ENCODE assay signal across 12 cellular contexts in genomic region chr20:31815408-31816188, GRCh38. TPM values are rescaled to one million over a fixed set of nuclear protein-coding genes. Genes with fewer than 3 reads are reported as not detected.
A peak's percentile ranks its signal among the peaks of the same experiment; 100 is the strongest.
DNase-seq lines count a peak whose midpoint lies in the region; ATAC-seq and TF ChIP-seq lines count a peak whose summit lies in the region.
"Had no signal": no experiment of that assay in that cellular context is flagged by ENCODE, and none has a peak within 500 bp of the region (broad histone marks: within the 10 kb centered on the region; RNA-seq: fewer than 3 reads in every experiment).

No MANE protein-coding gene starts in this region.

- H3K27ac ChIP-seq in GM23248 (no peak overlapping the region), layer of hippocampus (ENCODE audit: low read depth, low read length) (peak overlapping the region; percentile 46)
- H3K27ac ChIP-seq: parathyroid adenoma had no signal

- no peaks in the 10 kb centered on the region for H4K20me1 ChIP-seq in GM23248 (ENCODE audit: insufficient read depth)

- no peaks in the 10 kb centered on the region for H3K36me3 ChIP-seq in GM23248 (ENCODE audit: low read depth)

- 32% methylated on average over 9 of the region's 9 CpGs for WGBS in GM23248 (ENCODE audit: low coverage in 1 of 2, low lambda C conversion rate in 2 of 2, missing lambda C conversion rate in 2 of 2), 2 experiments

- H3K9ac ChIP-seq in GM23248 = no peak overlapping the region
- H3K9ac ChIP-seq: parathyroid adenoma had no signal

- peak; percentile 7 for ATAC-seq in SK-N-SH treated with all-trans-retinoic acid at 6 μM for 48 hours
- ATAC-seq in GM21528 (IDR thresholded peaks at IDR 0.05; ENCODE audit: low FRiP score, unreplicated experiment) = no peak

- no peak overlapping the region for H3K4me2 ChIP-seq in GM23248 (ENCODE audit: unreplicated experiment)

- no peaks in the 10 kb centered on the region for H3K27me3 ChIP-seq in GM23248 (replicated peaks; ENCODE audit: insufficient read depth)
- peaks cover 2% of the 10 kb centered on the region for H3K27me3 ChIP-seq in layer of hippocampus (ENCODE audit: control insufficient read depth, insufficient read depth, low read length)

- DNase-seq in AG08396 (ENCODE audit: low spot score) = peak; percentile 48
- peak; percentile 47 for DNase-seq in GM23248
- no peak for DNase-seq in SW480 (ENCODE audit: low spot score)
- DNase-seq in EL = no peak
- DNase-seq in KG1 (lab: John Stamatoyannopoulos, UW) = no peak
- DNase-seq: activated CD4-positive, alpha-beta T cell treated with anti-CD3 and anti-CD28 coated beads, Interleukin-2, amount 10 ng/mL, durations not matched to agents 7 days and 5 days; SIG-M5 had no signal

- no peak overlapping the region for H2AFZ ChIP-seq in GM23248
- H2AFZ ChIP-seq: parathyroid adenoma had no signal

- peaks cover 10% of the 10 kb centered on the region for H3K4me1 ChIP-seq in GM23248 (ENCODE audit: insufficient read depth)

- H3K9me2 ChIP-seq in GM23248 (ENCODE audit: insufficient read depth) = no peaks in the 10 kb centered on the region

- no peaks in the 10 kb centered on the region for H3K79me2 ChIP-seq in GM23248 (ENCODE audit: insufficient read depth)
- H3K79me2 ChIP-seq: parathyroid adenoma had no signal

- peaks cover 9% of the 10 kb centered on the region for H3F3A ChIP-seq in GM23248 (ENCODE audit: insufficient read depth)

- no peak overlapping the region for H3K4me3 ChIP-seq in GM23248

- H3K9me3 ChIP-seq in GM23248 (ENCODE audit: low read depth) = no peaks in the 10 kb centered on the region

- in situ Hi-C loops in GM23248 (cut with MboI) = no loop called here

TF ChIP-seq in SK-N-SH treated with all-trans-retinoic acid at 6 μM for 48 hours, 23 proteins besides CTCF, POLR2A, EP300 and RAD21:
- no peak for TF ChIP-seq RARB (CRISPR knock-in tag; IDR thresholded peaks at IDR 0.05)
- TF ChIP-seq CSRNP3 (CRISPR knock-in tag; IDR thresholded peaks at IDR 0.05) = no peak
- TF ChIP-seq ZNF70 (CRISPR knock-in tag; IDR thresholded peaks at IDR 0.05) = no peak
- TF ChIP-seq TCF4 (CRISPR knock-in tag; IDR thresholded peaks at IDR 0.05; ENCODE audit: borderline replicate concordance) = no peak
- TF ChIP-seq ESRRG (CRISPR knock-in tag; IDR thresholded peaks at IDR 0.05) = no peak
- no peak for TF ChIP-seq ZNF8 (CRISPR knock-in tag; IDR thresholded peaks at IDR 0.05)
- no peak for TF ChIP-seq CREB5 (CRISPR knock-in tag; IDR thresholded peaks at IDR 0.05; ENCODE audit: low read depth)
- no peak for TF ChIP-seq ZFP30 (CRISPR knock-in tag; IDR thresholded peaks at IDR 0.05)
- TF ChIP-seq PATZ1 (CRISPR knock-in tag; IDR thresholded peaks at IDR 0.05; ENCODE audit: borderline replicate concordance) = no peak
- TF ChIP-seq ISL1 (CRISPR knock-in tag; IDR thresholded peaks at IDR 0.05) = no peak
- no peak for TF ChIP-seq POU6F1 (CRISPR knock-in tag; IDR thresholded peaks at IDR 0.05; ENCODE audit: borderline replicate concordance, low read depth)
- TF ChIP-seq SNAI2 (CRISPR knock-in tag; IDR thresholded peaks at IDR 0.05) = no peak
TF ChIP-seq in SK-N-SH treated with all-trans-retinoic acid at 6 μM for 48 hours: peak in this region for 0.

RNA-seq across cellular contexts. Expression of gene MYLK2, which starts 3.6 kb away (rescaled TPM):
- total RNA-seq in GM23248 (2014; rRNA removed; shearing (Covaris generic)) = 0.63 TPM in 1 of 2 replicates, not detected in the other
- polyA plus RNA-seq in GM23248 (2016; fragmentation: Nextera tagmentation; extraction: Ambion mirVana) = not detected in 2 replicates
- total RNA-seq: ureter had no signal

RNA-seq across cellular contexts. Expression of gene FOXS1, which starts 29.8 kb away (rescaled TPM):
- not detected in 2 replicates for total RNA-seq in GM23248 (2014; rRNA removed; shearing (Covaris generic))
- not detected in 2 replicates for polyA plus RNA-seq in GM23248 (2016; fragmentation: Nextera tagmentation; extraction: Ambion mirVana)
- total RNA-seq: activated CD4-positive, alpha-beta T cell treated with anti-CD3 and anti-CD28 coated beads, Interleukin-2, amount 10 ng/mL, durations not matched to agents 7 days and 5 days; ureter had no signal

RNA-seq across cellular contexts. Expression of gene DUSP15, which starts 54.7 kb away (rescaled TPM):
- total RNA-seq in GM23248 (2014; rRNA removed; shearing (Covaris generic)) = not detected in 2 replicates
- not detected in 2 replicates for polyA plus RNA-seq in GM23248 (2016; fragmentation: Nextera tagmentation; extraction: Ambion mirVana)
- total RNA-seq: activated CD4-positive, alpha-beta T cell treated with anti-CD3 and anti-CD28 coated beads, Interleukin-2, amount 10 ng/mL, durations not matched to agents 7 days and 5 days had no signal

RNA-seq across cellular contexts. Expression of gene TTLL9, which starts 54.8 kb away (rescaled TPM):
- total RNA-seq in GM23248 (2014; rRNA removed; shearing (Covaris generic)) = not detected in 2 replicates
- polyA plus RNA-seq in GM23248 (2016; fragmentation: Nextera tagmentation; extraction: Ambion mirVana) = not detected in 2 replicates
- total RNA-seq: activated CD4-positive, alpha-beta T cell treated with anti-CD3 and anti-CD28 coated beads, Interleukin-2, amount 10 ng/mL, durations not matched to agents 7 days and 5 days had no signal

Comparison
In these comparisons a context has a peak if more than half of its experiments do, and no peak if none do; other contexts are left out.
1. DNase-seq: peak in AG08396 (single experiment) and GM23248 (single experiment); none in SW480 (single experiment), EL (single experiment) and KG1 (single experiment).